21 cellular contexts compared by ENCODE assay signal in genomic region chr19:19213822-19214558, GRCh38. TPM values are rescaled to one million over a fixed set of nuclear protein-coding genes. Genes with fewer than 3 reads are reported as not detected.
DNase-seq lines count a peak whose midpoint lies in the region; ATAC-seq and TF ChIP-seq lines count a peak whose summit lies in the region.
"Had no signal": no experiment of that assay in that cellular context is flagged by ENCODE, and none has a peak within 500 bp of the region (broad histone marks: within the 10 kb centered on the region; RNA-seq: fewer than 3 reads in every experiment).

No MANE protein-coding gene starts in this region.

- H3K36me3 Mint-ChIP-seq in glutamatergic neuron (ENCODE audit: unreplicated experiment) = peaks cover 4% of the 10 kb centered on the region

- H3K27me3 Mint-ChIP-seq in glutamatergic neuron (ENCODE audit: unreplicated experiment) = peaks cover 16% of the 10 kb centered on the region

- ATAC-seq in HG02588 (IDR thresholded peaks at IDR 0.05; ENCODE audit: unreplicated experiment) = no peak
- no peak for ATAC-seq in HG03039 (IDR thresholded peaks at IDR 0.05; ENCODE audit: unreplicated experiment)

- no peak for TF ChIP-seq CTCF in glutamatergic neuron (IDR thresholded peaks at IDR 0.05; ENCODE audit: partially characterized antibody, unreplicated experiment)

- H3K4me3 Mint-ChIP-seq in glutamatergic neuron (ENCODE audit: unreplicated experiment) = peak overlapping the region; percentile 89
- H3K4me3 Mint-ChIP-seq: activated CD4-positive, alpha-beta memory T cell treated with anti-CD3 and anti-CD28 coated beads, Interleukin-2, amount 10 ng/mL, durations not matched to agents 7 days and 5 days had no signal

- H3K9me3 Mint-ChIP-seq in glutamatergic neuron (ENCODE audit: unreplicated experiment) = peaks cover 5% of the 10 kb centered on the region
- H3K9me3 Mint-ChIP-seq: activated CD4-positive, alpha-beta memory T cell treated with anti-CD3 and anti-CD28 coated beads, Interleukin-2, amount 10 ng/mL, durations not matched to agents 7 days and 5 days had no signal

- H3K4me1 Mint-ChIP-seq in glutamatergic neuron (ENCODE audit: low read depth, unreplicated experiment) = peaks cover 22% of the 10 kb centered on the region

- peak overlapping the region; percentile 84 for H3K27ac Mint-ChIP-seq in glutamatergic neuron (ENCODE audit: unreplicated experiment)
- H3K27ac Mint-ChIP-seq: activated CD4-positive, alpha-beta memory T cell treated with anti-CD3 and anti-CD28 coated beads, Interleukin-2, amount 10 ng/mL, durations not matched to agents 7 days and 5 days had no signal

- DNase-seq in NCI-H345 (lab: John Stamatoyannopoulos, UW) (peak; percentile 14), NCI-H345 treated with DMSO at 0.1 percent for 48 hours (lab: John Stamatoyannopoulos, UW; ENCODE audit: unreplicated experiment) (no peak), NCI-H526 treated with DMSO at 0.1 percent for 48 hours (lab: John Stamatoyannopoulos, UW) (peak; percentile 14), glutamatergic neuron (peak; percentile 77), HuH-7.5 (ENCODE audit: low spot score) (no peak), OCI-M1 (lab: John Stamatoyannopoulos, UW) (no peak)
- DNase-seq: activated gamma-delta T cell treated with Interleukin-2 at 50 U/mL for 16 hours; C1 segment of cervical spinal cord; DMS153; GF-D8; NCI-H1105 treated with DMSO at 0.1 percent for 48 hours; NCI-H2171 treated with DMSO at 0.1 percent for 48 hours; NK-92 treated with Interleukin-12 subunit alpha and Interleukin-12 subunit beta, amount 100 ng/mL, for 24 hours; right lobe of liver had no signal

RNA-seq across cellular contexts. Expression of gene NCAN, which starts 2.2 kb away (rescaled TPM):
- total RNA-seq in glutamatergic neuron (ENCODE audit: unreplicated experiment) = 186 TPM
- total RNA-seq: activated CD4-positive, alpha-beta memory T cell treated with anti-CD3 and anti-CD28 coated beads, Interleukin-2, amount 10 ng/mL, durations not matched to agents 7 days and 5 days; fibroblast of villous mesenchyme; H4; ovary had no signal

RNA-seq across cellular contexts. Expression of gene NR2C2AP, which starts 10.8 kb away (rescaled TPM):
- 5.5 TPM for total RNA-seq in glutamatergic neuron (ENCODE audit: unreplicated experiment)

RNA-seq across cellular contexts. Expression of gene RFXANK, which starts 21.9 kb away (rescaled TPM):
- 73.5 TPM for total RNA-seq in glutamatergic neuron (ENCODE audit: unreplicated experiment)

RNA-seq across cellular contexts. Expression of gene BORCS8, which starts 22.0 kb away (rescaled TPM):
- 20.5 TPM for total RNA-seq in glutamatergic neuron (ENCODE audit: unreplicated experiment)

RNA-seq across cellular contexts. Expression of gene MEF2B, which starts 43.9 kb away (rescaled TPM):
- total RNA-seq in glutamatergic neuron (ENCODE audit: unreplicated experiment) = 1.7 TPM
- total RNA-seq: fibroblast of villous mesenchyme, RPMI7951 had no signal

Comparison
In these comparisons a context has a peak if more than half of its experiments do, and no peak if none do; other contexts are left out.
1. DNase-seq: peak in NCI-H345 (single experiment), NCI-H526 treated with DMSO at 0.1 percent for 48 hours (single experiment) and glutamatergic neuron (single experiment); none in NCI-H345 treated with DMSO at 0.1 percent for 48 hours (single experiment), HuH-7.5 (single experiment) and OCI-M1 (single experiment).